In the genomic region with DNA sequence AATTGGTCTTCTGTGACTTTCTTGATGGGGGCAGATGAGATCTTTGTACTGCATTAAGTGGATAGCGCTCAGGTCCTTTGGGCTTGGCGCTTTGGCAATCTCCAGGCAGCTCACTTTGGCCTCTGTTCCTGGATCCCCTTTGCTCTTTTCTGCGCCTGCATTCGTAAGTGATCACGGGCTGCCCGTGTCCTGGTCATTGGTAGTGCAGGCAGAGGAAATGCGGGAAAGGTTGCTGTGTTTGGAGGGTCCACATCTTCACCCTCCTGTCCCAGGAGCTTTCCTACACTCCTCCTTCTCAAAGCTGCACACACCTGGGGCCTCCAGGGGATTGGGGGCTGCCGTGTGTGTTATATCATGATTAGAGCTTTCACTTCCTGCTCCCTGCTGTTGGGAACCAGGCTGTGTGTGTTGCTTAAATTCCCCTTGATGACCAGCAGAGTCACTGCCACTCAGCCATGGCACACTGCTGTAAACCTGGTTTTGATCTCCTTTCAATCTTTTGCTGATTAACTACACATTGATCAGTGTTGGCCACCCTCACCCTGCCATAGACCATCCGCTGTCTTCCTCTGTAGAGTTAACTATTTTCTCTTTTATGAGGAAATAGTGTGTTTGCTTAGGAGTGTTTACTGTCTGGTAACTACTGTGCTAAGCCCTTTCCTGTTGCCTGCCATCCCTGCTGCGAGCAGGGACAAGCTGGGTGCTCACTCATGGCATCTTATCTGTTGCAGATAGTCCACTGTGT, we compare ENCODE assay signal across 1 cellular context.
TF ChIP-seq lines count a peak whose summit lies in the region.

No MANE protein-coding gene starts in this region.

TF ChIP-seq in HepG2, 621 proteins besides CTCF, POLR2A, EP300 and RAD21 (continued from another document and continues in another):
- TF ChIP-seq ARID4A (CRISPR knock-in tag; IDR thresholded peaks at IDR 0.05; ENCODE audit: borderline replicate concordance) (peak; percentile 54; the same call in 1 of the 2 replicates), HDAC2 (CRISPR knock-in tag; IDR thresholded peaks at IDR 0.05) (peak; percentile 89), HMGXB4 (CRISPR knock-in tag; IDR thresholded peaks at IDR 0.05; ENCODE audit: borderline replicate concordance in 1 of 2, low read depth in 1 of 2) (peak in 1 of 2 experiments; percentile 49; a peak in 1 of 4 replicates), TRIM24 (CRISPR knock-in tag; IDR thresholded peaks at IDR 0.05) (no peak), FOXC1 (CRISPR knock-in tag; IDR thresholded peaks at IDR 0.05; ENCODE audit: borderline replicate concordance) (0 out of 2 replicates have a peak, but pooled peaks have one; percentile 44), FOXP4 (CRISPR knock-in tag; IDR thresholded peaks at IDR 0.05) (peak; percentile 85), FOXJ3 (CRISPR knock-in tag; IDR thresholded peaks at IDR 0.05; ENCODE audit: borderline replicate concordance) (peak; percentile 48; the same call in 1 of the 2 replicates), THAP11 (CRISPR knock-in tag; IDR thresholded peaks at IDR 0.05) (peak; percentile 66), GATAD1 (CRISPR knock-in tag; IDR thresholded peaks at IDR 0.05) (peak; percentile 76; the same call in 1 of the 2 replicates), GATAD2A (CRISPR knock-in tag; IDR thresholded peaks at IDR 0.05) (peak; percentile 93), MLLT10 (CRISPR knock-in tag; IDR thresholded peaks at IDR 0.05) (no peak), ZBTB38 (CRISPR knock-in tag; IDR thresholded peaks at IDR 0.05) (peak; percentile 98), ZNF260 (CRISPR knock-in tag; IDR thresholded peaks at IDR 0.05; ENCODE audit: borderline replicate concordance, low read depth) (no peak), ZNF430 (CRISPR knock-in tag; IDR thresholded peaks at IDR 0.05) (peak; percentile 73; the same call in 1 of the 2 replicates), CREM (IDR thresholded peaks at IDR 0.05) (peak; percentile 9; the same call in 1 of the 2 replicates), CREM (CRISPR knock-in tag; IDR thresholded peaks at IDR 0.05) (no peak), ZNF160 (CRISPR knock-in tag; IDR thresholded peaks at IDR 0.05) (no peak; the same call in 1 of the 2 replicates), CENPBD1 (CRISPR knock-in tag; IDR thresholded peaks at IDR 0.05; ENCODE audit: borderline replicate concordance, low read depth) (no peak), SALL1 (CRISPR knock-in tag; IDR thresholded peaks at IDR 0.05) (peak; percentile 79; the same call in 1 of the 2 replicates), ZNF446 (CRISPR knock-in tag; IDR thresholded peaks at IDR 0.05) (peak; percentile 59; the same call in 1 of the 2 replicates), ZNF407 (CRISPR knock-in tag; IDR thresholded peaks at IDR 0.05; ENCODE audit: not compliant biosample characterization) (peak; percentile 59), PHF21A (CRISPR knock-in tag; IDR thresholded peaks at IDR 0.05) (peak; percentile 50; the same call in 1 of the 2 replicates), FOXA1 (IDR thresholded peaks at IDR 0.05) (0 out of 2 replicates have a peak, but pooled peaks have one; percentile 34), FOXA1 (CRISPR knock-in tag; IDR thresholded peaks at IDR 0.05) (peak; percentile 93), ZNF883 (CRISPR knock-in tag; IDR thresholded peaks at IDR 0.05; ENCODE audit: not compliant biosample characterization) (peak; percentile 60), GLI4 (CRISPR knock-in tag; IDR thresholded peaks at IDR 0.05; ENCODE audit: borderline replicate concordance) (peak; percentile 67; the same call in 1 of the 2 replicates), HNF4A (CRISPR knock-in tag; IDR thresholded peaks at IDR 0.05) (0 out of 2 replicates have a peak, but pooled peaks have one; percentile 8), ZMYM4 (CRISPR knock-in tag; IDR thresholded peaks at IDR 0.05) (peak; percentile 63; the same call in 1 of the 2 replicates), ZSCAN25 (CRISPR knock-in tag; IDR thresholded peaks at IDR 0.05) (peak; percentile 72; the same call in 1 of the 2 replicates), ZNF781 (CRISPR knock-in tag; IDR thresholded peaks at IDR 0.05; ENCODE audit: borderline replicate concordance, not compliant biosample characterization) (no peak)
- TF ChIP-seq, protein P1, sequence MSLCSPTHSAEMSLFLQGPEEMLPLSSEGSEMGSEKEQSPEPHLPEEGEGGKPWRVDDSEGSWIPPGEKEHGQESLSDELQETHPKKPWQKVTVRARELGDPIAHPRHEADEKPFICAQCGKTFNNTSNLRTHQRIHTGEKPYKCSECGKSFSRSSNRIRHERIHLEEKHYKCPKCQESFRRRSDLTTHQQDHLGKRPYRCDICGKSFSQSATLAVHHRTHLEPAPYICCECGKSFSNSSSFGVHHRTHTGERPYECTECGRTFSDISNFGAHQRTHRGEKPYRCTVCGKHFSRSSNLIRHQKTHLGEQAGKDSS (CRISPR knock-in tag; IDR thresholded peaks at IDR 0.05; ENCODE audit: borderline replicate concordance, low read depth), result 0 out of 2 replicates have a peak, but pooled peaks have one; percentile 51
- TF ChIP-seq, protein P2, sequence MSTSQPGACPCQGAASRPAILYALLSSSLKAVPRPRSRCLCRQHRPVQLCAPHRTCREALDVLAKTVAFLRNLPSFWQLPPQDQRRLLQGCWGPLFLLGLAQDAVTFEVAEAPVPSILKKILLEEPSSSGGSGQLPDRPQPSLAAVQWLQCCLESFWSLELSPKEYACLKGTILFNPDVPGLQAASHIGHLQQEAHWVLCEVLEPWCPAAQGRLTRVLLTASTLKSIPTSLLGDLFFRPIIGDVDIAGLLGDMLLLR (CRISPR knock-in tag; IDR thresholded peaks at IDR 0.05), result no peak
- TF ChIP-seq, protein P3, sequence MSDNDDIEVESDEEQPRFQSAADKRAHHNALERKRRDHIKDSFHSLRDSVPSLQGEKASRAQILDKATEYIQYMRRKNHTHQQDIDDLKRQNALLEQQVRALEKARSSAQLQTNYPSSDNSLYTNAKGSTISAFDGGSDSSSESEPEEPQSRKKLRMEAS (IDR thresholded peaks at IDR 0.05), result 0 out of 2 replicates have a peak, but pooled peaks have one; percentile 18
